ENCODE assay signal across 8 cellular contexts in genomic region chr16:2475413-2476344, GRCh38. TPM values are rescaled to one million over a fixed set of nuclear protein-coding genes. Genes with fewer than 3 reads are reported as not detected.
DNase-seq lines count a peak whose midpoint lies in the region; ATAC-seq and TF ChIP-seq lines count a peak whose summit lies in the region.

No MANE protein-coding gene starts in this region.

- H3K27me3 ChIP-seq in WERI-Rb-1 (ENCODE audit: insufficient read depth, low read depth, severe bottlenecking), result no peaks in the 10 kb centered on the region
- H3K27me3 ChIP-seq in endocrine pancreas (ENCODE audit: control insufficient read depth, insufficient read depth, low read length), result peaks cover 4% of the 10 kb centered on the region

- peak overlapping the region; percentile 86 for H3K4me3 Mint-ChIP-seq in neural crest cell

- TF ChIP-seq CTCF in WERI-Rb-1 (IDR thresholded peaks at IDR 0.05; ENCODE audit: low read depth, low read length) (no peak), neural crest cell (conservative IDR thresholded peaks at IDR 0.05) (no peak)

- peak overlapping the region; percentile 52 for H3K4me3 ChIP-seq in WERI-Rb-1 (ENCODE audit: low read depth, low read length)
- no peak overlapping the region for H3K4me3 ChIP-seq in endocrine pancreas (ENCODE audit: control insufficient read depth, insufficient read depth, low read length)

- in situ Hi-C loops in G401 (cut with HindIII; ENCODE audit: low sequenced_read_pairs), result no loop called here

- no peaks in the 10 kb centered on the region for H3K9me3 Mint-ChIP-seq in neural crest cell

- peaks cover 7% of the 10 kb centered on the region for H3K4me1 ChIP-seq in endocrine pancreas (ENCODE audit: control insufficient read depth, insufficient read depth, low read length)

- H3K9ac ChIP-seq in endocrine pancreas (ENCODE audit: control insufficient read depth, insufficient read depth, low read length), result peak overlapping the region; percentile 83

- H3K27ac ChIP-seq in WERI-Rb-1, result peak overlapping the region; percentile 82

- ATAC-seq in HG03045 (IDR thresholded peaks at IDR 0.05; ENCODE audit: unreplicated experiment), result peak; percentile 2
- no peak for ATAC-seq in HG03378 (IDR thresholded peaks at IDR 0.05; ENCODE audit: unreplicated experiment)

- peaks cover 22% of the 10 kb centered on the region for H3K4me1 Mint-ChIP-seq in neural crest cell

- H3K9me3 ChIP-seq in WERI-Rb-1 (ENCODE audit: severe bottlenecking) (no peaks in the 10 kb centered on the region), endocrine pancreas (ENCODE audit: control insufficient read depth, low read length) (no peaks in the 10 kb centered on the region)

- H3K36me3 Mint-ChIP-seq in neural crest cell (ENCODE audit: low read depth), result no peaks in the 10 kb centered on the region

- DNase-seq in G401 (ENCODE audit: low spot score) (peak; percentile 52), WERI-Rb-1 (peak; percentile 42), neural crest cell (ENCODE audit: low read depth, low spot score) (no peak), NCI-H1092 (lab: John Stamatoyannopoulos, UW) (no peak), HCEC 1CT (no peak)

- H3K27ac Mint-ChIP-seq in neural crest cell (ENCODE audit: unreplicated experiment), result no peak overlapping the region

- H3K36me3 ChIP-seq in WERI-Rb-1 (peaks cover 30% of the 10 kb centered on the region), endocrine pancreas (ENCODE audit: control insufficient read depth, insufficient read depth, low read length) (no peaks in the 10 kb centered on the region)

- peaks cover 14% of the 10 kb centered on the region for H3K27me3 Mint-ChIP-seq in neural crest cell (ENCODE audit: low read depth)

RNA-seq across cellular contexts. Expression of gene TBC1D24, which starts 0.8 kb away (rescaled TPM):
- 9.4 and 13.0 TPM in 2 replicates for total RNA-seq in G401 (2014; rRNA removed; shearing (Covaris generic))
- total RNA-seq in neural crest cell, result 30.0 and 32.5 TPM in 2 replicates

RNA-seq across cellular contexts. Expression of gene NTN3, which starts 4.6 kb away (rescaled TPM):
- total RNA-seq in G401 (2014; rRNA removed; shearing (Covaris generic)), result 2.0 and 4.4 TPM in 2 replicates
- 4.8 and 5.1 TPM in 2 replicates for total RNA-seq in neural crest cell

RNA-seq across cellular contexts. Expression of gene TEDC2, which starts 15.8 kb away (rescaled TPM):
- 42.8 and 49.9 TPM in 2 replicates for total RNA-seq in G401 (2014; rRNA removed; shearing (Covaris generic))
- 65.1 and 66.5 TPM in 2 replicates for total RNA-seq in neural crest cell

RNA-seq across cellular contexts. Expression of gene ATP6V0C, which starts 38.1 kb away (rescaled TPM):
- total RNA-seq in G401 (2014; rRNA removed; shearing (Covaris generic)), result 17.4 and 41.8 TPM in 2 replicates
- 154 and 159 TPM in 2 replicates for total RNA-seq in neural crest cell

RNA-seq across cellular contexts. Expression of gene AMDHD2, which starts 44.5 kb away (rescaled TPM):
- 75.0 and 86.2 TPM in 2 replicates for total RNA-seq in G401 (2014; rRNA removed; shearing (Covaris generic))
- 50.9 and 58.3 TPM in 2 replicates for total RNA-seq in neural crest cell

Comparison
In these comparisons a context has a peak if more than half of its experiments do, and no peak if none do; other contexts are left out.
1. DNase-seq: peak in G401 (single experiment) and WERI-Rb-1 (single experiment); none in neural crest cell (single experiment), NCI-H1092 (single experiment) and HCEC 1CT (single experiment).